In the genomic region with DNA sequence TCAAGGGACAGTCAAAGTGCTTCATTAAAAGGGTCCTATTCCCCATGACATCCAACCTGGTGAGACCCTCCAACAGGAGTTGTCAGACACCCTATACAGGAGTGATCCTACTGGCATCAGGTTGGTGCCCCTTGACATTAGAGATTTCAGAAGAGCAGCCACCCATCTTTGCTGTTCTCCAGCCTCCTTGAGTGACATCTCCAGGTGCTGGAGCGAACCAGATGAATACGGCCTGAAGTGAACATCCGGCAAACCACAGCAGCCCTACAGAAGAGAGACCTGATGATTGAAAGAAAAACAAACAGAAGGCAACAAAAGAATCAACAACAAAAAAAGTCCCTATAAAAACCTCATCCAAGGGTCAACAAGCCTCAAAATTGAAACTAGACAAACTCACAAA, we compare ENCODE assay signal across 38 cellular contexts.
"Had no signal": no experiment of that assay in that cellular context is flagged by ENCODE, and none has a peak within 500 bp of the region (broad histone marks: within the 10 kb centered on the region; RNA-seq: fewer than 3 reads in every experiment).

No MANE protein-coding gene starts in this region.

- H3K4me1 Mint-ChIP-seq: activated naive CD4-positive, alpha-beta T cell treated with anti-CD3 and anti-CD28 coated beads, Interleukin-2, amount 10 ng/mL, durations not matched to agents 7 days and 5 days; activated naive CD4-positive, alpha-beta T cell treated with anti-CD3 and anti-CD28 coated beads, Interleukin-2, amount 50 U/mL, for 24 hours; activated naive CD8-positive, alpha-beta T cell treated with anti-CD3 and anti-CD28 coated beads for 36 hours; activated naive CD8-positive, alpha-beta T cell treated with anti-CD3 and anti-CD28 coated beads, Interleukin-2, amount 10 ng/mL, durations not matched to agents 7 days and 5 days; activated naive CD8-positive, alpha-beta T cell treated with anti-CD3 and anti-CD28 coated beads, Interleukin-2, amount 50 U/mL, for 24 hours; activated T-helper 17 cell treated with anti-CD3 and anti-CD28 coated beads, Interleukin-2, amount 50 U/mL, for 72 hours; brain; central memory CD8-positive, alpha-beta T cell had no signal

- DNase-seq: activated effector memory CD4-positive, alpha-beta T cell treated with anti-CD3 and anti-CD28 coated beads, Interleukin-2, amount 50 U/mL, for 16 hours; activated effector memory CD4-positive, alpha-beta T cell treated with Interleukin-2 at 50 U/mL for 16 hours; activated gamma-delta T cell; activated gamma-delta T cell treated with Interleukin-2 at 50 U/mL for 16 hours; activated naive CD4-positive, alpha-beta T cell; activated naive CD4-positive, alpha-beta T cell treated with anti-CD3 and anti-CD28 coated beads for 36 hours; activated naive CD4-positive, alpha-beta T cell treated with anti-CD3 and anti-CD28 coated beads, Interleukin-2, amount 10 ng/mL, durations not matched to agents 7 days and 5 days; activated naive CD4-positive, alpha-beta T cell treated with anti-CD3 and anti-CD28 coated beads, Interleukin-2, amount 50 U/mL, for 16 hours; activated naive CD4-positive, alpha-beta T cell treated with Interleukin-2 at 50 U/mL for 16 hours; activated naive CD8-positive, alpha-beta T cell treated with anti-CD3 and anti-CD28 coated beads for 36 hours; activated naive CD8-positive, alpha-beta T cell treated with anti-CD3 and anti-CD28 coated beads, Interleukin-2, amount 10 ng/mL, durations not matched to agents 7 days and 5 days; activated naive CD8-positive, alpha-beta T cell treated with anti-CD3 and anti-CD28 coated beads, Interleukin-2, amount 50 U/mL, for 24 hours; activated T-cell treated with anti-CD3 and anti-CD28 coated beads, Interleukin-2, amount 50 U/mL, for 1 hour; activated T-cell treated with anti-CD3 and anti-CD28 coated beads, Interleukin-2, amount 50 U/mL, for 24 hours; activated T-cell treated with anti-CD3 and anti-CD28 coated beads, Interleukin-2, amount 50 U/mL, for 4 hours; activated T-cell treated with anti-CD3 and anti-CD28 coated beads, Interleukin-2, amount 50 U/mL, for 48 hours; activated T-cell treated with anti-CD3 and anti-CD28 coated beads, Interleukin-2, amount 50 U/mL, for 72 hours; adrenal gland; amniotic stem cell; amygdala; anterior cingulate cortex; aorta; body of pancreas; brain microvascular endothelial cell; caudate nucleus; central memory CD4-positive, alpha-beta T cell; cerebellar nuclear complex had no signal

- H3K4me3 Mint-ChIP-seq: activated naive CD4-positive, alpha-beta T cell treated with anti-CD3 and anti-CD28 coated beads for 36 hours; activated naive CD4-positive, alpha-beta T cell treated with anti-CD3 and anti-CD28 coated beads, Interleukin-2, amount 10 ng/mL, durations not matched to agents 7 days and 5 days; activated naive CD4-positive, alpha-beta T cell treated with anti-CD3 and anti-CD28 coated beads, Interleukin-2, amount 50 U/mL, for 24 hours; activated naive CD8-positive, alpha-beta T cell; activated naive CD8-positive, alpha-beta T cell treated with anti-CD3 and anti-CD28 coated beads for 36 hours; activated naive CD8-positive, alpha-beta T cell treated with anti-CD3 and anti-CD28 coated beads, Interleukin-2, amount 10 ng/mL, durations not matched to agents 7 days and 5 days; activated naive CD8-positive, alpha-beta T cell treated with anti-CD3 and anti-CD28 coated beads, Interleukin-2, amount 50 U/mL, for 24 hours; activated T-cell treated with anti-CD3 and anti-CD28 coated beads, Interleukin-2, amount 50 U/mL, for 24 hours; activated T-cell treated with anti-CD3 and anti-CD28 coated beads, Interleukin-2, amount 50 U/mL, for 4 hours; activated T-cell treated with anti-CD3 and anti-CD28 coated beads, Interleukin-2, amount 50 U/mL, for 72 hours; activated T-helper 1 cell treated with anti-CD3 and anti-CD28 coated beads, Interleukin-12 subunit alpha, Interleukin-12 subunit beta, Interleukin-2, Interleukin-4 antibody, amounts not matched to agents 30 ng/mL and 10 ng/mL and 1 ng/mL, durations not matched to agents 14 hours and 24 hours and 36 hours; activated T-helper 17 cell treated with anti-CD3 and anti-CD28 coated beads, Interleukin-2, amount 50 U/mL, for 72 hours; brain; central memory CD8-positive, alpha-beta T cell had no signal

- ATAC-seq: activated naive CD4-positive, alpha-beta T cell treated with anti-CD3 and anti-CD28 coated beads, Interleukin-2, amount 50 U/mL, for 72 hours; activated naive CD8-positive, alpha-beta T cell treated with anti-CD3 and anti-CD28 coated beads, Interleukin-2, amount 50 U/mL, for 24 hours; activated T-cell treated with anti-CD3 and anti-CD28 coated beads, Interleukin-2, amount 50 U/mL, for 4 hours; activated T-cell treated with anti-CD3 and anti-CD28 coated beads, Interleukin-2, amount 50 U/mL, for 72 hours; activated T-helper 17 cell treated with anti-CD3 and anti-CD28 coated beads, Interleukin-2, amount 50 U/mL, for 72 hours; body of pancreas had no signal

- H3K36me3 ChIP-seq: adrenal gland, ascending aorta, brain microvascular endothelial cell, breast epithelium, cardiac muscle cell had no signal

- H3K27me3 Mint-ChIP-seq: activated naive CD4-positive, alpha-beta T cell treated with anti-CD3 and anti-CD28 coated beads, Interleukin-2, amount 10 ng/mL, durations not matched to agents 7 days and 5 days; activated naive CD8-positive, alpha-beta T cell treated with anti-CD3 and anti-CD28 coated beads for 36 hours; activated naive CD8-positive, alpha-beta T cell treated with anti-CD3 and anti-CD28 coated beads, Interleukin-2, amount 10 ng/mL, durations not matched to agents 7 days and 5 days; activated naive CD8-positive, alpha-beta T cell treated with anti-CD3 and anti-CD28 coated beads, Interleukin-2, amount 50 U/mL, for 24 hours had no signal

- H3K27me3 ChIP-seq: adrenal gland, ascending aorta, body of pancreas, brain microvascular endothelial cell, cardiac muscle cell had no signal

- H3K27ac ChIP-seq: adrenal gland, ascending aorta, body of pancreas, brain microvascular endothelial cell, breast epithelium, cardiac muscle cell had no signal

- H3K27ac Mint-ChIP-seq: activated naive CD4-positive, alpha-beta T cell treated with anti-CD3 and anti-CD28 coated beads for 36 hours; activated naive CD4-positive, alpha-beta T cell treated with anti-CD3 and anti-CD28 coated beads, Interleukin-2, amount 10 ng/mL, durations not matched to agents 7 days and 5 days; activated naive CD4-positive, alpha-beta T cell treated with anti-CD3 and anti-CD28 coated beads, Interleukin-2, amount 50 U/mL, for 24 hours; activated naive CD4-positive, alpha-beta T cell treated with anti-CD3 and anti-CD28 coated beads, Interleukin-2, amount 50 U/mL, for 72 hours; activated naive CD8-positive, alpha-beta T cell; activated naive CD8-positive, alpha-beta T cell treated with anti-CD3 and anti-CD28 coated beads for 36 hours; activated naive CD8-positive, alpha-beta T cell treated with anti-CD3 and anti-CD28 coated beads, Interleukin-2, amount 10 ng/mL, durations not matched to agents 7 days and 5 days; activated naive CD8-positive, alpha-beta T cell treated with anti-CD3 and anti-CD28 coated beads, Interleukin-2, amount 50 U/mL, for 24 hours; activated T-cell treated with anti-CD3 and anti-CD28 coated beads, Interleukin-2, amount 50 U/mL, for 24 hours; activated T-cell treated with anti-CD3 and anti-CD28 coated beads, Interleukin-2, amount 50 U/mL, for 72 hours; activated T-helper 1 cell treated with anti-CD3 and anti-CD28 coated beads, Interleukin-12 subunit alpha, Interleukin-12 subunit beta, Interleukin-2, Interleukin-4 antibody, amounts not matched to agents 30 ng/mL and 10 ng/mL and 1 ng/mL, durations not matched to agents 14 hours and 24 hours and 36 hours; activated T-helper 17 cell treated with anti-CD3 and anti-CD28 coated beads, Interleukin-2, amount 50 U/mL, for 72 hours; activated T-helper 2 cell treated with anti-CD3 and anti-CD28 coated beads, Interferon-gamma antibody, Interleukin-2, Interleukin-4, amounts not matched to agents 10 μg/mL and 5 μg/mL and 100 μg/mL, durations not matched to agents 14 hours and 24 hours and 36 hours; brain had no signal

- H3K4me1 ChIP-seq: adrenal gland, ascending aorta, body of pancreas, breast epithelium had no signal

- H3K9me3 ChIP-seq: adrenal gland, body of pancreas had no signal

- H3K4me3 ChIP-seq: adrenal gland, ascending aorta, body of pancreas, breast epithelium, cardiac muscle cell had no signal

- H3K36me3 Mint-ChIP-seq: activated naive CD4-positive, alpha-beta T cell treated with anti-CD3 and anti-CD28 coated beads, Interleukin-2, amount 10 ng/mL, durations not matched to agents 7 days and 5 days; activated naive CD4-positive, alpha-beta T cell treated with anti-CD3 and anti-CD28 coated beads, Interleukin-2, amount 50 U/mL, for 24 hours; activated naive CD4-positive, alpha-beta T cell treated with anti-CD3 and anti-CD28 coated beads, Interleukin-2, amount 50 U/mL, for 72 hours; activated naive CD8-positive, alpha-beta T cell; activated naive CD8-positive, alpha-beta T cell treated with anti-CD3 and anti-CD28 coated beads for 36 hours; activated naive CD8-positive, alpha-beta T cell treated with anti-CD3 and anti-CD28 coated beads, Interleukin-2, amount 10 ng/mL, durations not matched to agents 7 days and 5 days; brain had no signal

- H3K9me3 Mint-ChIP-seq: activated naive CD4-positive, alpha-beta T cell treated with anti-CD3 and anti-CD28 coated beads for 36 hours; activated naive CD4-positive, alpha-beta T cell treated with anti-CD3 and anti-CD28 coated beads, Interleukin-2, amount 10 ng/mL, durations not matched to agents 7 days and 5 days; activated naive CD4-positive, alpha-beta T cell treated with anti-CD3 and anti-CD28 coated beads, Interleukin-2, amount 50 U/mL, for 24 hours; activated naive CD4-positive, alpha-beta T cell treated with anti-CD3 and anti-CD28 coated beads, Interleukin-2, amount 50 U/mL, for 72 hours; activated naive CD8-positive, alpha-beta T cell treated with anti-CD3 and anti-CD28 coated beads for 36 hours; activated naive CD8-positive, alpha-beta T cell treated with anti-CD3 and anti-CD28 coated beads, Interleukin-2, amount 10 ng/mL, durations not matched to agents 7 days and 5 days; activated naive CD8-positive, alpha-beta T cell treated with anti-CD3 and anti-CD28 coated beads, Interleukin-2, amount 50 U/mL, for 24 hours; activated T-cell treated with anti-CD3 and anti-CD28 coated beads, Interleukin-2, amount 50 U/mL, for 24 hours; activated T-cell treated with anti-CD3 and anti-CD28 coated beads, Interleukin-2, amount 50 U/mL, for 4 hours; activated T-cell treated with anti-CD3 and anti-CD28 coated beads, Interleukin-2, amount 50 U/mL, for 72 hours; activated T-helper 1 cell treated with anti-CD3 and anti-CD28 coated beads, Interleukin-12 subunit alpha, Interleukin-12 subunit beta, Interleukin-2, Interleukin-4 antibody, amounts not matched to agents 30 ng/mL and 10 ng/mL and 1 ng/mL, durations not matched to agents 14 hours and 24 hours and 36 hours; activated T-helper 17 cell treated with anti-CD3 and anti-CD28 coated beads, Interleukin-2, amount 50 U/mL, for 72 hours; activated T-helper 2 cell treated with anti-CD3 and anti-CD28 coated beads, Interferon-gamma antibody, Interleukin-2, Interleukin-4, amounts not matched to agents 10 μg/mL and 5 μg/mL and 100 μg/mL, durations not matched to agents 14 hours and 24 hours and 36 hours; central memory CD8-positive, alpha-beta T cell had no signal
